In genomic region chr15:43329222-43329959, GRCh38 we compare ENCODE assay signal across 8 cellular contexts. TPM values are rescaled to one million over a fixed set of nuclear protein-coding genes. Genes with fewer than 3 reads are reported as not detected.
A peak's percentile ranks its signal among the peaks of the same experiment; 100 is the strongest.
DNase-seq lines count a peak whose midpoint lies in the region; ATAC-seq and TF ChIP-seq lines count a peak whose summit lies in the region.

No MANE protein-coding gene starts in this region.

- H3K27ac ChIP-seq in RWPE2 (ENCODE audit: poor library complexity, severe bottlenecking), result peak overlapping the region; percentile 77
- H3K27ac ChIP-seq in duodenal mucosa (ENCODE audit: low read depth, low read length), result peak overlapping the region; percentile 98
- peak overlapping the region; percentile 89 to 93 for H3K27ac ChIP-seq in tibial artery

- peaks cover 10% of the 10 kb centered on the region for H3K4me1 ChIP-seq in RWPE2 (ENCODE audit: insufficient read depth, poor library complexity, severe bottlenecking)
- H3K4me1 ChIP-seq in duodenal mucosa (ENCODE audit: control insufficient read depth in 1 of 2, insufficient read depth in 2 of 2, low read length in 2 of 2), result peaks cover 23% of the 10 kb centered on the region in 2 donors
- H3K4me1 ChIP-seq in tibial artery, result peaks cover 11 to 19% (median 18%) of the 10 kb centered on the region in 4 donors

- H3K9me3 ChIP-seq in RWPE2 (ENCODE audit: severe bottlenecking) (no peaks in the 10 kb centered on the region), duodenal mucosa (ENCODE audit: control insufficient read depth in 1 of 2, low read length in 2 of 2) (no peaks in the 10 kb centered on the region), tibial artery (no peaks in the 10 kb centered on the region)

- DNase-seq in NCI-H1417 (lab: John Stamatoyannopoulos, UW) (peak; percentile 11 to 78 (median 75)), NCI-H1417 treated with DMSO at 0.1 percent for 48 hours (lab: John Stamatoyannopoulos, UW) (no peak), RWPE2 (ENCODE audit: low spot score) (no peak), mesothelial cell of epicardium (ENCODE audit: low spot score in 2 of 2, unreplicated experiment in 2 of 2) (peak in 1 of 2 experiments; percentile 52), tibial artery (peak in 1 of 2 donors; percentile 27), AML-193 (lab: John Stamatoyannopoulos, UW) (no peak)

- H3K27me3 ChIP-seq in RWPE2 (ENCODE audit: insufficient read depth, poor library complexity, severe bottlenecking) (no peaks in the 10 kb centered on the region), duodenal mucosa (ENCODE audit: control insufficient read depth in 1 of 2, insufficient read depth in 2 of 2, low read length in 2 of 2) (no peaks in the 10 kb centered on the region), tibial artery (no peaks in the 10 kb centered on the region)

- intact Hi-C loops in tibial artery (cut with DNase I; ENCODE audit: low total_unique reads), result no loop called here

- H3K9ac ChIP-seq in duodenal mucosa (ENCODE audit: low read depth in 1 of 2, low read length in 2 of 2), result peak overlapping the region; percentile 83 to 87

- ATAC-seq in RWPE2 (ENCODE audit: low read depth) (peak; percentile 3; the same call in 2 of the 3 replicates), GM21723 (IDR thresholded peaks at IDR 0.05; ENCODE audit: unreplicated experiment) (no peak)

- peaks cover 35% of the 10 kb centered on the region for H3K4me1 Mint-ChIP-seq in mesothelial cell of epicardium

- H3K9me3 Mint-ChIP-seq in mesothelial cell of epicardium, result no peaks in the 10 kb centered on the region

- H3K36me3 ChIP-seq in RWPE2 (ENCODE audit: low read depth) (peaks cover 35% of the 10 kb centered on the region), duodenal mucosa (ENCODE audit: control insufficient read depth in 1 of 2, insufficient read depth in 2 of 2, low read length in 2 of 2) (peaks cover 0 to 6% of the 10 kb centered on the region in 2 donors), tibial artery (peaks cover 0 to 7% (median 3%) of the 10 kb centered on the region in 3 donors)

- peaks cover 4% of the 10 kb centered on the region for H3K36me3 Mint-ChIP-seq in mesothelial cell of epicardium

- TF ChIP-seq CTCF in RWPE2 (IDR thresholded peaks at IDR 0.05; ENCODE audit: poor library complexity, severe bottlenecking) (no peak), mesothelial cell of epicardium (IDR thresholded peaks at IDR 0.05; ENCODE audit: unreplicated experiment) (no peak), tibial artery (IDR thresholded peaks at IDR 0.05) (no peak)

- H3K27ac Mint-ChIP-seq in mesothelial cell of epicardium, result peak overlapping the region; percentile 98

- H3K4me3 Mint-ChIP-seq in mesothelial cell of epicardium, result peak overlapping the region; percentile 92

- H3K4me3 ChIP-seq in RWPE2 (ENCODE audit: severe bottlenecking) (peak overlapping the region; percentile 53), duodenal mucosa (ENCODE audit: low read depth in 1 of 2, low read length in 2 of 2) (peak overlapping the region; percentile 91 to 93), tibial artery (peak overlapping the region; percentile 76 to 87)

- H3K27me3 Mint-ChIP-seq in mesothelial cell of epicardium (ENCODE audit: low read depth), result peaks cover 10% of the 10 kb centered on the region

RNA-seq across cellular contexts. Expression of gene LCMT2, which starts 1.0 kb away (rescaled TPM):
- total RNA-seq in mesothelial cell of epicardium, result 9.8 to 10.0 TPM (median 9.9 TPM) in 3 replicates

RNA-seq across cellular contexts. Expression of gene TGM7, which starts 27.3 kb away (rescaled TPM):
- total RNA-seq in mesothelial cell of epicardium, result not detected in 3 replicates

RNA-seq across cellular contexts. Expression of gene ZSCAN29, which starts 41.5 kb away (rescaled TPM):
- 32.1 to 35.5 TPM (median 33.7 TPM) in 3 replicates for total RNA-seq in mesothelial cell of epicardium

RNA-seq across cellular contexts. Expression of gene TUBGCP4, which starts 41.5 kb away (rescaled TPM):
- 25.4 to 29.1 TPM (median 26.3 TPM) in 3 replicates for total RNA-seq in mesothelial cell of epicardium

Comparison
In these comparisons a context has a peak if more than half of its experiments do, and no peak if none do; other contexts are left out.
1. DNase-seq: peak in NCI-H1417 (3 of 3); none in NCI-H1417 treated with DMSO at 0.1 percent for 48 hours (single experiment), RWPE2 (single experiment) and AML-193 (0 of 2).
2. Peak in every context shown above with its lines, with median percentiles within 50 percentile points of each other: H3K27ac ChIP-seq and H3K4me3 ChIP-seq.